Comparison of ENCODE assay signal across 20 cellular contexts in the genomic region with DNA sequence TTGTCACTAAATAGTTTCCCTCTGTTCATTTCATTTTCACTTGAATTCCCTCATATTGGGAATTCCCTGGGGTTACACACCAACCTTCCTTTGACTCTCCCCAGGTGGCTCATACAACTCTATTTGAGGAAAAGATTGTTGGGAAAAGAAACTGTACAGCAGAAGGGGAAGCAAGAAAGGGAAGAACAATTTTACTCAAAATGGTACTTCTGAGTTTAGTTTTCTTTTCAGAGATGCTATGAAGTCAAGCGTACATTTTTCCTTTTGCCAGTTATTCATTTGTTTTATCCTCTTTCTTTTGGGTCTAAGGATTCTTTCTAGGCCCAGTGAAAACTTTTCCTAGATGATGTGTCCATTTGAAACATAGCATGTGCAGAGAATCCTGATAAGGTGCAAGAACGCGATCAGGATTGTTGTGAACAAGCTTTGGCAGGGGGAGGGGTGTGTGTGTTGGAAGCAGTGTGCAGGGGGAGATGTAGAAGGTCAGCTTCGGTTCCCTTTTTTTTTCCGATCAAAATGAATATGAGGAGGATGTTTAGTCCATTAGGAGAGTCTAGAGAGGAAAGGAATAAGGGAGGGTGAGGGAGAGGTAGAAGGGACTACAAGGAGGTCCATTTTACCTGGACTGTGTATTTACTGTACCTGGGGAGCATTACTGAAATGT. TPM values are rescaled to one million over a fixed set of nuclear protein-coding genes. Genes with fewer than 3 reads are reported as not detected.
DNase-seq lines count a peak whose midpoint lies in the region; ATAC-seq, FAIRE-seq and TF ChIP-seq lines count a peak whose summit lies in the region.
"Had no signal": no experiment of that assay in that cellular context is flagged by ENCODE, and none has a peak within 500 bp of the region (broad histone marks: within the 10 kb centered on the region; RNA-seq: fewer than 3 reads in every experiment).

No MANE protein-coding gene starts in this region.

- H3K4me3 Mint-ChIP-seq in astrocyte (ENCODE audit: unreplicated experiment), result no peak overlapping the region

- no peaks in the 10 kb centered on the region for H3K36me3 Mint-ChIP-seq in astrocyte (ENCODE audit: low read depth, unreplicated experiment)

- H3K23ac ChIP-seq in mesendoderm (ENCODE audit: low read length), result no peak overlapping the region

- TF ChIP-seq CTCF in astrocyte (IDR thresholded peaks at IDR 0.05; ENCODE audit: insufficient read depth, low read depth, low read length), result no peak

- H3K9me3 ChIP-seq in astrocyte (ENCODE audit: insufficient read depth, low read depth, low read length), result no peaks in the 10 kb centered on the region
- H3K9me3 ChIP-seq: BE2C, HAP-1, SJSA1 had no signal

- H2BK120ac ChIP-seq in mesendoderm (ENCODE audit: low read depth, low read length), result no peak overlapping the region

- no peak overlapping the region for H3K4ac ChIP-seq in mesendoderm (ENCODE audit: low read depth, low read length)

- H3K4me1 ChIP-seq in astrocyte (ENCODE audit: insufficient read depth, low read length) (peaks cover 4% of the 10 kb centered on the region), mesendoderm (ENCODE audit: control insufficient read depth, low read depth, low read length) (peaks cover 7% of the 10 kb centered on the region)
- H3K4me1 ChIP-seq: BE2C, HAP-1 had no signal

- H3K4me3 ChIP-seq in astrocyte (ENCODE audit: insufficient read depth, low read depth, low read length) (no peak overlapping the region), mesendoderm (ENCODE audit: low read length) (no peak overlapping the region)
- H3K4me3 ChIP-seq: HAP-1, SJSA1 had no signal

- no peak overlapping the region for H2AK5ac ChIP-seq in mesendoderm (ENCODE audit: low read length)

- no peak overlapping the region for H2BK15ac ChIP-seq in mesendoderm (replicated peaks; ENCODE audit: low read depth)

- no peak for FAIRE-seq in astrocyte (lab: Jason Lieb, UNC)
- FAIRE-seq: HepG2 had no signal

- H4K5ac ChIP-seq in mesendoderm (ENCODE audit: low read length), result no peak overlapping the region

- H4K8ac ChIP-seq in mesendoderm (ENCODE audit: low read depth, low read length), result no peak overlapping the region

- H3K4me2 ChIP-seq in astrocyte (ENCODE audit: low read length), result no peak overlapping the region
- H3K4me2 ChIP-seq in mesendoderm (ENCODE audit: low read length), result no peak overlapping the region

- H3K27me3 ChIP-seq in astrocyte (ENCODE audit: insufficient read depth, low read length) (no peaks in the 10 kb centered on the region), mesendoderm (ENCODE audit: insufficient read depth, low read length, poor library complexity) (no peaks in the 10 kb centered on the region)
- H3K27me3 ChIP-seq: SJSA1 had no signal

- H3K27me3 Mint-ChIP-seq in astrocyte (ENCODE audit: low read depth, unreplicated experiment), result peaks cover 1% of the 10 kb centered on the region

- H3K18ac ChIP-seq in mesendoderm (ENCODE audit: low read length), result no peak overlapping the region

- H3K27ac ChIP-seq in astrocyte (ENCODE audit: low read depth, low read length) (no peak overlapping the region), mesendoderm (ENCODE audit: low read depth, low read length) (no peak overlapping the region)
- H3K27ac ChIP-seq: SJSA1 had no signal

- H3K4me1 Mint-ChIP-seq in astrocyte (ENCODE audit: low read depth, unreplicated experiment), result peaks cover 14% of the 10 kb centered on the region

- H2BK5ac ChIP-seq in mesendoderm (ENCODE audit: low read length), result no peak overlapping the region

- no peaks in the 10 kb centered on the region for H3K9me3 Mint-ChIP-seq in astrocyte (ENCODE audit: unreplicated experiment)

- no peaks in the 10 kb centered on the region for H4K20me1 ChIP-seq in astrocyte (ENCODE audit: insufficient read depth, low read length)

- H3K79me2 ChIP-seq in astrocyte (ENCODE audit: insufficient read depth, low read length) (no peaks in the 10 kb centered on the region), mesendoderm (ENCODE audit: control insufficient read depth, insufficient read depth, low read length) (no peaks in the 10 kb centered on the region)

- peak overlapping the region; percentile 17 for H3K56ac ChIP-seq in mesendoderm (ENCODE audit: low read length)

- ATAC-seq in GM18867 (IDR thresholded peaks at IDR 0.05; ENCODE audit: unreplicated experiment), result no peak
- ATAC-seq: HepG2 had no signal

- DNase-seq in CD1c-positive myeloid dendritic cell (ENCODE audit: extremely low spot score) (peak; percentile 62), NOMO-1 (lab: John Stamatoyannopoulos, UW; ENCODE audit: unreplicated experiment in 2 of 2) (peak; percentile 26 to 33), astrocyte (ENCODE audit: low read depth) (no peak), mesendoderm (no peak), OCI-M2 (lab: John Stamatoyannopoulos, UW; ENCODE audit: unreplicated experiment) (no peak), mucosa of gallbladder (ENCODE audit: low spot score) (no peak)
- no peak for DNase-seq in stimulated activated CD4-positive, alpha-beta T cell treated with anti-CD3 and anti-CD28 coated beads, Interleukin-2, amount 100 ng/mL, for 48 hours
- DNase-seq: ACHN; BE2C; DMS 273 treated with DMSO at 0.1 percent for 48 hours; Kasumi-1; NCI-H1436 treated with DMSO at 0.1 percent for 48 hours; NCI-H2081; NCI-H524; NK-92 treated with Interleukin-12 subunit alpha and Interleukin-12 subunit beta, amount 100 ng/mL, for 24 hours; SW 1271 had no signal

- no CpG with 5 or more reads among the region's 5 CpGs for WGBS in mesendoderm (ENCODE audit: extremely low coverage, insufficient coverage, low lambda C conversion rate)

- H3K9ac ChIP-seq in astrocyte (ENCODE audit: low read length) (no peak overlapping the region), mesendoderm (ENCODE audit: low read length) (no peak overlapping the region)

- H2AFZ ChIP-seq in astrocyte (ENCODE audit: low read depth, low read length), result no peak overlapping the region

- H3K36me3 ChIP-seq in astrocyte (ENCODE audit: insufficient read depth, low read length) (no peaks in the 10 kb centered on the region), mesendoderm (ENCODE audit: control insufficient read depth, insufficient read depth, low read length) (no peaks in the 10 kb centered on the region)
- H3K36me3 ChIP-seq: BE2C, HAP-1, SJSA1 had no signal

- no peaks in the 10 kb centered on the region for H3K79me1 ChIP-seq in mesendoderm (ENCODE audit: low read length)

- H3K27ac Mint-ChIP-seq in astrocyte (ENCODE audit: unreplicated experiment), result peak overlapping the region; percentile 41

RNA-seq across cellular contexts. Expression of a gene that starts 26.8 kb away (rescaled TPM):
- total RNA-seq in astrocyte, result 0.18 TPM in 1 of 2 replicates, not detected in the other
- 8.9 TPM for polyA plus RNA-seq in mesendoderm (2013, experiment 1 of 2)
- polyA plus RNA-seq in mesendoderm (2013, experiment 2 of 2), result 8.1 TPM
- total RNA-seq in mucosa of gallbladder, result 7.2 TPM
- total RNA-seq: HepG2, SJSA1 had no signal
- polyA plus RNA-seq: HepG2 had no signal

Comparison
In these comparisons a context has a peak if more than half of its experiments do, and no peak if none do; other contexts are left out.
1. DNase-seq: peak in CD1c-positive myeloid dendritic cell (single experiment) and NOMO-1 (2 of 2); none in astrocyte (single experiment), mesendoderm (single experiment), OCI-M2 (single experiment), stimulated activated CD4-positive, alpha-beta T cell treated with anti-CD3 and anti-CD28 coated beads, Interleukin-2, amount 100 ng/mL, for 48 hours (0 of 2) and mucosa of gallbladder (single experiment).